Comparison of ENCODE assay signal across 19 cellular contexts in genomic region chr22:30824711-30825110, GRCh38.
DNase-seq lines count a peak whose midpoint lies in the region; ATAC-seq and TF ChIP-seq lines count a peak whose summit lies in the region.
"Had no signal": no experiment of that assay in that cellular context is flagged by ENCODE, and none has a peak within 500 bp of the region (broad histone marks: within the 10 kb centered on the region; RNA-seq: fewer than 3 reads in every experiment).

No MANE protein-coding gene starts in this region.

- H3K4me1 ChIP-seq in effector memory CD4-positive, alpha-beta T cell (ENCODE audit: control insufficient read depth, insufficient read depth, low read length, poor library complexity, severe bottlenecking) = peaks cover 11% of the 10 kb centered on the region
- H3K4me1 ChIP-seq: HAP-1 had no signal

- intact Hi-C loops in activated CD4-positive, alpha-beta memory T cell treated with anti-CD3 and anti-CD28 coated beads for 36 hours (cut with micrococcal nuclease) = no loop called here

- no peaks in the 10 kb centered on the region for H3K36me3 Mint-ChIP-seq in activated CD4-positive, alpha-beta memory T cell treated with anti-CD3 and anti-CD28 coated beads, Interleukin-2, amount 10 ng/mL, durations not matched to agents 7 days and 5 days (ENCODE audit: low read depth)
- H3K36me3 Mint-ChIP-seq in activated CD4-positive, alpha-beta memory T cell treated with anti-CD3 and anti-CD28 coated beads for 36 hours = no peaks in the 10 kb centered on the region
- H3K36me3 Mint-ChIP-seq in type B pancreatic cell = no peaks in the 10 kb centered on the region

- H3K27me3 ChIP-seq in effector memory CD4-positive, alpha-beta T cell (replicated peaks; ENCODE audit: control insufficient read depth, insufficient read depth, low read length, poor library complexity, severe bottlenecking) = no peaks in the 10 kb centered on the region

- H3K4me3 ChIP-seq in effector memory CD4-positive, alpha-beta T cell (ENCODE audit: insufficient read depth, low read depth, low read length, poor library complexity, severe bottlenecking) = no peak overlapping the region
- H3K4me3 ChIP-seq: A549, HAP-1 had no signal

- peaks cover 40% of the 10 kb centered on the region for H3K27me3 Mint-ChIP-seq in activated CD4-positive, alpha-beta memory T cell treated with anti-CD3 and anti-CD28 coated beads, Interleukin-2, amount 10 ng/mL, durations not matched to agents 7 days and 5 days
- H3K27me3 Mint-ChIP-seq in activated CD4-positive, alpha-beta memory T cell treated with anti-CD3 and anti-CD28 coated beads for 36 hours = peaks cover 38% of the 10 kb centered on the region
- H3K27me3 Mint-ChIP-seq in type B pancreatic cell = peaks cover 74% of the 10 kb centered on the region

- H3K27ac ChIP-seq in effector memory CD4-positive, alpha-beta T cell (ENCODE audit: insufficient read depth, low read length, poor library complexity, severe bottlenecking) = no peak overlapping the region
- H3K27ac ChIP-seq: 22Rv1, C4-2B, HL-60 had no signal

- no peak for ATAC-seq in HG03469 (IDR thresholded peaks at IDR 0.05; ENCODE audit: unreplicated experiment)
- ATAC-seq in GM19467 (IDR thresholded peaks at IDR 0.05; ENCODE audit: unreplicated experiment) = no peak
- ATAC-seq: A549 had no signal

- H3K4me3 Mint-ChIP-seq in activated CD4-positive, alpha-beta memory T cell treated with anti-CD3 and anti-CD28 coated beads, Interleukin-2, amount 10 ng/mL, durations not matched to agents 7 days and 5 days = no peak overlapping the region
- no peak overlapping the region for H3K4me3 Mint-ChIP-seq in activated CD4-positive, alpha-beta memory T cell treated with anti-CD3 and anti-CD28 coated beads for 36 hours
- H3K4me3 Mint-ChIP-seq in type B pancreatic cell = no peak overlapping the region
- H3K4me3 Mint-ChIP-seq: CD4-positive, alpha-beta T cell had no signal

- CTCF ChIA-PET in activated CD4-positive, alpha-beta memory T cell treated with anti-CD3 and anti-CD28 coated beads, Interleukin-2, amount 10 ng/mL, durations not matched to agents 7 days and 5 days (lab: Charles Lee) = no interaction called here
- CTCF ChIA-PET in activated CD4-positive, alpha-beta memory T cell treated with anti-CD3 and anti-CD28 coated beads for 36 hours (lab: Charles Lee) = no interaction called here

- H3K4me1 Mint-ChIP-seq in activated CD4-positive, alpha-beta memory T cell treated with anti-CD3 and anti-CD28 coated beads, Interleukin-2, amount 10 ng/mL, durations not matched to agents 7 days and 5 days = peaks cover 14% of the 10 kb centered on the region
- peaks cover 3% of the 10 kb centered on the region for H3K4me1 Mint-ChIP-seq in activated CD4-positive, alpha-beta memory T cell treated with anti-CD3 and anti-CD28 coated beads for 36 hours (ENCODE audit: low read depth)
- no peaks in the 10 kb centered on the region for H3K4me1 Mint-ChIP-seq in type B pancreatic cell (ENCODE audit: unreplicated experiment)

- H3K36me3 ChIP-seq in effector memory CD4-positive, alpha-beta T cell (ENCODE audit: control insufficient read depth, insufficient read depth, low read length) = no peaks in the 10 kb centered on the region
- H3K36me3 ChIP-seq: HAP-1 had no signal

- TF ChIP-seq CTCF in type B pancreatic cell (conservative IDR thresholded peaks at IDR 0.05) = no peak

- POLR2A ChIA-PET in activated CD4-positive, alpha-beta memory T cell treated with anti-CD3 and anti-CD28 coated beads, Interleukin-2, amount 10 ng/mL, durations not matched to agents 7 days and 5 days (lab: Charles Lee) = no interaction called here
- POLR2A ChIA-PET in activated CD4-positive, alpha-beta memory T cell treated with anti-CD3 and anti-CD28 coated beads for 36 hours (lab: Charles Lee) = no interaction called here

- no peak overlapping the region for H3K27ac Mint-ChIP-seq in activated CD4-positive, alpha-beta memory T cell treated with anti-CD3 and anti-CD28 coated beads, Interleukin-2, amount 10 ng/mL, durations not matched to agents 7 days and 5 days
- H3K27ac Mint-ChIP-seq in activated CD4-positive, alpha-beta memory T cell treated with anti-CD3 and anti-CD28 coated beads for 36 hours = no peak overlapping the region
- no peak overlapping the region for H3K27ac Mint-ChIP-seq in type B pancreatic cell
- H3K27ac Mint-ChIP-seq: CD4-positive, alpha-beta T cell had no signal

- no peaks in the 10 kb centered on the region for H3K9me3 Mint-ChIP-seq in activated CD4-positive, alpha-beta memory T cell treated with anti-CD3 and anti-CD28 coated beads, Interleukin-2, amount 10 ng/mL, durations not matched to agents 7 days and 5 days
- no peaks in the 10 kb centered on the region for H3K9me3 Mint-ChIP-seq in activated CD4-positive, alpha-beta memory T cell treated with anti-CD3 and anti-CD28 coated beads for 36 hours
- no peaks in the 10 kb centered on the region for H3K9me3 Mint-ChIP-seq in type B pancreatic cell
- H3K9me3 Mint-ChIP-seq: CD4-positive, alpha-beta T cell had no signal

- DNase-seq in activated CD4-positive, alpha-beta memory T cell treated with anti-CD3 and anti-CD28 coated beads, Interleukin-2, amount 10 ng/mL, durations not matched to agents 7 days and 5 days = peak; percentile 5
- DNase-seq in activated CD4-positive, alpha-beta memory T cell treated with anti-CD3 and anti-CD28 coated beads for 36 hours = no peak
- DNase-seq in mesenteric fat pad (ENCODE audit: low spot score) = peak; percentile 49
- DNase-seq in type B pancreatic cell (ENCODE audit: extremely low spot score, unreplicated experiment) = peak; percentile 51
- no peak for DNase-seq in effector memory CD4-positive, alpha-beta T cell
- DNase-seq: AML-193; Caco-2; CD4-positive, alpha-beta T cell; DMS153; DMS79; GDM1; GOT3 had no signal

- no peaks in the 10 kb centered on the region for H3K9me3 ChIP-seq in effector memory CD4-positive, alpha-beta T cell (ENCODE audit: control insufficient read depth, low read length)
- H3K9me3 ChIP-seq: A549, Caco-2, HAP-1 had no signal

Comparison
In these comparisons a context has a peak if more than half of its experiments do, and no peak if none do; other contexts are left out.
1. DNase-seq: peak in activated CD4-positive, alpha-beta memory T cell treated with anti-CD3 and anti-CD28 coated beads, Interleukin-2, amount 10 ng/mL, durations not matched to agents 7 days and 5 days (single experiment), mesenteric fat pad (single experiment) and type B pancreatic cell (single experiment); none in activated CD4-positive, alpha-beta memory T cell treated with anti-CD3 and anti-CD28 coated beads for 36 hours (single experiment) and effector memory CD4-positive, alpha-beta T cell (0 of 3).